8 cellular contexts compared by ENCODE assay signal in the genomic region with DNA sequence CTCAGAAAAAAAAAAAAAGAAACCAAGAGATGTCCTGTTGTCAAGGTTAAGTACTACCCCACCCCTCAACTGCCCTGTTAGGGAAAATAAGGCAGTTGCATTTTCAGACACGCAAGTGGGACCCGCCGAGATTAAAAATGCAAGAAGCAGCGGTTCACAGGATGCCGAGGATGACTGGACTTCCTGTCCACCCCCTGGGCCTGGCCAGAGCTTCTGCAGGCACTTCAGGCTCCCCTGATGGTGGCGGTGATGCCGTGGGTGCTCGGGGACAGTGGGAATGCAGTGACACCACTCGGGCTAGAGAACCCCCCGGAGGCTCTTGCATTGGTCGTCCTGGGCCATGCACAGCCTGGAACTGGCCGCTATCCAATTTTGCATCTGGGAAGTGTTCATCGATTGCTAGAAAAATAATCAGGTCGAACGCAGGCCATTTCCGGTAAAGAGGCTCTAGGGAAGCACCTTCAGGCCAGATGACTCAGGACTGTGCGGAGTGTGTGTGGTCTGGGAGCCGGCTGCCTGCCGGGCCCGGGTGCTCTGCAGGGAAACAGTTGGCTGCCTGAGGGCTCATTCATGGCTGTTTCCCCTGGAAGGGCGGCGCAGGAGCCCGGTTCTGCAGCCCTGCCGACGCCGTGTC. TPM values are rescaled to one million over a fixed set of nuclear protein-coding genes. Genes with fewer than 3 reads are reported as not detected.
DNase-seq lines count a peak whose midpoint lies in the region; ATAC-seq and TF ChIP-seq lines count a peak whose summit lies in the region.

No MANE protein-coding gene starts in this region.

- H3K36me3 ChIP-seq in OCI-LY3 (replicated peaks; ENCODE audit: low read depth, low read length): no peaks in the 10 kb centered on the region

- H3K9me3 ChIP-seq in OCI-LY3 (ENCODE audit: insufficient read depth, low read length): no peaks in the 10 kb centered on the region

- peaks cover 11% of the 10 kb centered on the region; the same call in 1 of the 2 replicates for H3K27me3 ChIP-seq in OCI-LY3 (ENCODE audit: low read depth, low read length)

- H3K27me3 Mint-ChIP-seq in dendritic cell treated with granulocyte-macrophage colony-stimulating factor and Interleukin-4, amounts not matched to agents 40 ng/mL and 50 ng/mL, for 4 days: no peaks in the 10 kb centered on the region
- no peaks in the 10 kb centered on the region for H3K27me3 Mint-ChIP-seq in osteocyte (ENCODE audit: unreplicated experiment)

- intact Hi-C loops in dendritic cell treated with granulocyte-macrophage colony-stimulating factor and Interleukin-4, amounts not matched to agents 40 ng/mL and 50 ng/mL, for 4 days (cut with micrococcal nuclease): no loop called here

- H3K36me3 Mint-ChIP-seq in dendritic cell treated with granulocyte-macrophage colony-stimulating factor and Interleukin-4, amounts not matched to agents 40 ng/mL and 50 ng/mL, for 4 days (ENCODE audit: low read depth): no peaks in the 10 kb centered on the region
- no peaks in the 10 kb centered on the region for H3K36me3 Mint-ChIP-seq in osteocyte (ENCODE audit: unreplicated experiment)

- H3K9me3 Mint-ChIP-seq in dendritic cell treated with granulocyte-macrophage colony-stimulating factor and Interleukin-4, amounts not matched to agents 40 ng/mL and 50 ng/mL, for 4 days: no peaks in the 10 kb centered on the region
- no peaks in the 10 kb centered on the region for H3K9me3 Mint-ChIP-seq in osteocyte (ENCODE audit: unreplicated experiment)

- H3K9ac ChIP-seq in OCI-LY3 (ENCODE audit: low read length): no peak overlapping the region

- peak overlapping the region; percentile 39 for H3K4me2 ChIP-seq in OCI-LY3 (ENCODE audit: low read length)

- DNase-seq in GM03348 (ENCODE audit: low spot score) (peak; percentile 89), osteocyte (ENCODE audit: extremely low spot score, unreplicated experiment) (peak; percentile 87), NCI-H446 (lab: John Stamatoyannopoulos, UW) (no peak), NCI-H69 (lab: John Stamatoyannopoulos, UW) (no peak)
- DNase-seq in activated effector memory CD4-positive, alpha-beta T cell treated with Interleukin-2 at 50 U/mL for 16 hours: no peak

- H3K4me3 ChIP-seq in OCI-LY3 (ENCODE audit: low read length): 0 out of 2 replicates have a peak overlapping the region, but pooled peaks have one; percentile 3

- no peak overlapping the region for H2AFZ ChIP-seq in OCI-LY3 (ENCODE audit: low read depth, low read length)

- peaks cover 4% of the 10 kb centered on the region for H3K4me1 ChIP-seq in OCI-LY3 (ENCODE audit: low read length)

- H3K4me1 Mint-ChIP-seq in dendritic cell treated with granulocyte-macrophage colony-stimulating factor and Interleukin-4, amounts not matched to agents 40 ng/mL and 50 ng/mL, for 4 days (ENCODE audit: low read depth): peaks cover 61% of the 10 kb centered on the region
- H3K4me1 Mint-ChIP-seq in osteocyte (ENCODE audit: unreplicated experiment): peaks cover 15% of the 10 kb centered on the region

- no peak for TF ChIP-seq CTCF in OCI-LY3 (IDR thresholded peaks at IDR 0.05; ENCODE audit: low read depth, low read length)
- no peak for TF ChIP-seq CTCF in osteocyte (IDR thresholded peaks at IDR 0.05)

- peak overlapping the region; percentile 63 for H3K4me3 Mint-ChIP-seq in dendritic cell treated with granulocyte-macrophage colony-stimulating factor and Interleukin-4, amounts not matched to agents 40 ng/mL and 50 ng/mL, for 4 days
- peak overlapping the region; percentile 60 for H3K4me3 Mint-ChIP-seq in osteocyte (ENCODE audit: unreplicated experiment)

- no peak overlapping the region for H3K27ac ChIP-seq in OCI-LY3 (ENCODE audit: low read length)

- ATAC-seq in GM18858 (IDR thresholded peaks at IDR 0.05; ENCODE audit: unreplicated experiment): no peak

- H3K79me2 ChIP-seq in OCI-LY3 (ENCODE audit: low read length): no peaks in the 10 kb centered on the region

- peak overlapping the region; percentile 87 for H3K27ac Mint-ChIP-seq in dendritic cell treated with granulocyte-macrophage colony-stimulating factor and Interleukin-4, amounts not matched to agents 40 ng/mL and 50 ng/mL, for 4 days
- H3K27ac Mint-ChIP-seq in osteocyte (ENCODE audit: unreplicated experiment): peak overlapping the region; percentile 82

- H4K20me1 ChIP-seq in OCI-LY3 (ENCODE audit: insufficient read depth, low read length): no peaks in the 10 kb centered on the region

RNA-seq across cellular contexts. Expression of a gene that starts 13.4 kb away (rescaled TPM):
- 3.3 and 3.5 TPM in 2 replicates for total RNA-seq in osteocyte

Comparison
In these comparisons a context has a peak if more than half of its experiments do, and no peak if none do; other contexts are left out.
1. DNase-seq: peak in GM03348 (single experiment) and osteocyte (single experiment); none in NCI-H446 (0 of 2), NCI-H69 (single experiment) and activated effector memory CD4-positive, alpha-beta T cell treated with Interleukin-2 at 50 U/mL for 16 hours (single experiment).